Comparison of ENCODE assay signal across 13 cellular contexts in the genomic region with DNA sequence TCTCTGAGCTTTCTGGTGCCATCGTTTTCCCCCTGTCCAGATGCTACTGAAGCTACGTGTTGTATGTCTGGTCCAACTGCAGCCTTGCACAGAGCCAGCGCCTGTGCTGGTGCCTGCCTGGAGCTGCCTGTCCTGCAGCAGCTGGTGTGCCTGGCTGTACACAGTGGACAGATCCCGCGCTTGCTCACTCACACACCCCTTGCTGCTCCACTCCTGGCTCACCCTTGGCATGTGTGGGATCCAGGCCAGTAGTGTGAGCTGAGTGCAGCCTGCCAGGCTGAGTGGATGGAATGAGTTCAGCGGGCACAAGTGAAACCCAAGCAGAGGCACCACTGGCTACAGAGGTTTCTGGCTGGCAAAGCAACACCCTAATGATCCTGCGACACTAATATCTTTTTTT. TPM values are rescaled to one million over a fixed set of nuclear protein-coding genes. Genes with fewer than 3 reads are reported as not detected.
A peak's percentile ranks its signal among the peaks of the same experiment; 100 is the strongest.
DNase-seq lines count a peak whose midpoint lies in the region; ATAC-seq and TF ChIP-seq lines count a peak whose summit lies in the region.
"Had no signal": no experiment of that assay in that cellular context is flagged by ENCODE, and none has a peak within 500 bp of the region (broad histone marks: within the 10 kb centered on the region; RNA-seq: fewer than 3 reads in every experiment).

No MANE protein-coding gene starts in this region.

- WGBS in right lobe of liver (ENCODE audit: insufficient coverage, low coverage, low lambda C conversion rate, missing lambda C conversion rate): 92% methylated on average over 5 of the region's 7 CpGs

- peak overlapping the region in 1 of 3 donors; percentile 19 for H3K9ac ChIP-seq in skeletal muscle tissue (ENCODE audit: low read depth in 1 of 3, low read length in 3 of 3)
- H3K9ac ChIP-seq: BLaER1 treated with 17β-estradiol and CSF1 and Interleukin-3, amounts not matched to agents 10 nM and 100 nM had no signal

- H3K9me3 ChIP-seq in right lobe of liver (no peaks in the 10 kb centered on the region), skeletal muscle tissue (ENCODE audit: control insufficient read depth in 3 of 3, low read length in 3 of 3) (no peaks in the 10 kb centered on the region)

- H3K4me3 ChIP-seq in right lobe of liver (no peak overlapping the region), skeletal muscle tissue (ENCODE audit: low read length in 3 of 3) (peak overlapping the region in 2 of 3 donors; percentile 51 to 67)
- H3K4me3 ChIP-seq: BLaER1 treated with 17β-estradiol and CSF1 and Interleukin-3, amounts not matched to agents 10 nM and 100 nM; cardiac muscle cell had no signal

- H3K4me1 ChIP-seq in right lobe of liver (no peaks in the 10 kb centered on the region), skeletal muscle tissue (ENCODE audit: control insufficient read depth in 3 of 3, insufficient read depth in 3 of 3, low read length in 3 of 3) (peaks cover 7 to 17% (median 7%) of the 10 kb centered on the region in 3 donors)
- H3K4me1 ChIP-seq: BLaER1 treated with 17β-estradiol and CSF1 and Interleukin-3, amounts not matched to agents 10 nM and 100 nM had no signal

- peak; percentile 70 to 94 (median 82) for ATAC-seq in right lobe of liver
- ATAC-seq: activated CD8-positive, alpha-beta T cell treated with anti-CD3 and anti-CD28 coated beads, Interleukin-2, amount 10 ng/mL, durations not matched to agents 7 days and 5 days had no signal

- intact Hi-C loops in right lobe of liver (cut with DNase I): no loop called here

- DNase-seq in LHCN-M2 (ENCODE audit: low read depth) (peak; percentile 41), right lobe of liver (peak in 2 of 3 donors; percentile 44 to 78), GF-D8 (lab: John Stamatoyannopoulos, UW) (no peak), SW480 (ENCODE audit: low spot score) (no peak), UCSD-AML1 (lab: John Stamatoyannopoulos, UW; ENCODE audit: unreplicated experiment) (no peak), SHP77 (lab: John Stamatoyannopoulos, UW) (no peak)
- DNase-seq: activated CD8-positive, alpha-beta T cell treated with anti-CD3 and anti-CD28 coated beads, Interleukin-2, amount 10 ng/mL, durations not matched to agents 7 days and 5 days; activated effector memory CD4-positive, alpha-beta T cell treated with Interleukin-2 at 50 U/mL for 16 hours; NCI-H345 had no signal

- peak overlapping the region; percentile 54 for H3K27ac ChIP-seq in cingulate gyrus (ENCODE audit: low read depth, low read length)
- H3K27ac ChIP-seq in right lobe of liver: no peak overlapping the region
- no peak overlapping the region for H3K27ac ChIP-seq in skeletal muscle tissue (ENCODE audit: low read depth, low read length)
- H3K27ac ChIP-seq: BLaER1 treated with 17β-estradiol and CSF1 and Interleukin-3, amounts not matched to agents 10 nM and 100 nM; cardiac muscle cell had no signal

- TF ChIP-seq POLR2A in right lobe of liver (IDR thresholded peaks at IDR 0.05): no peak

- peaks cover 0 to 2% (median 0%) of the 10 kb centered on the region in 4 donors for H3K36me3 ChIP-seq in right lobe of liver
- peaks cover 0 to 10% (median 3%) of the 10 kb centered on the region in 3 donors for H3K36me3 ChIP-seq in skeletal muscle tissue (ENCODE audit: control insufficient read depth in 3 of 3, insufficient read depth in 3 of 3, low read length in 3 of 3)
- H3K36me3 ChIP-seq: cardiac muscle cell had no signal

- no peak for TF ChIP-seq CTCF in right lobe of liver (IDR thresholded peaks at IDR 0.05)

- no peaks in the 10 kb centered on the region for H3K27me3 ChIP-seq in right lobe of liver
- no peaks in the 10 kb centered on the region for H3K27me3 ChIP-seq in skeletal muscle tissue (ENCODE audit: control insufficient read depth in 3 of 3, insufficient read depth in 3 of 3, low read length in 3 of 3)
- H3K27me3 ChIP-seq: BLaER1 treated with 17β-estradiol and CSF1 and Interleukin-3, amounts not matched to agents 10 nM and 100 nM; cardiac muscle cell had no signal

RNA-seq across cellular contexts. Expression of a gene that starts 40.4 kb away (rescaled TPM):
- total RNA-seq in LHCN-M2 (2014; rRNA removed): 11.8 and 14.2 TPM in 2 replicates
- polyA plus RNA-seq in LHCN-M2 (2012): 3.0 TPM
- 10 to 100 TPM in 1 of 6 experiments, 1 to 10 TPM in 5; 2.6 to 10.9 (median 5.0) TPM for total RNA-seq in right lobe of liver
- total RNA-seq in skeletal muscle tissue: 19.8 TPM

Comparison
In these comparisons a context has a peak if more than half of its experiments do, and no peak if none do; other contexts are left out.
1. DNase-seq: peak in LHCN-M2 (single experiment) and right lobe of liver (2 of 3); none in GF-D8 (single experiment), SW480 (single experiment), UCSD-AML1 (single experiment) and SHP77 (0 of 2).
2. H3K4me3 ChIP-seq: peak in skeletal muscle tissue (2 of 3); none in right lobe of liver (0 of 3).